Comparison of ENCODE assay signal across 9 cellular contexts in genomic region chr16:20520103-20520502, GRCh38. TPM values are rescaled to one million over a fixed set of nuclear protein-coding genes. Genes with fewer than 3 reads are reported as not detected.
"Had no signal": no experiment of that assay in that cellular context is flagged by ENCODE, and none has a peak within 500 bp of the region (broad histone marks: within the 10 kb centered on the region; RNA-seq: fewer than 3 reads in every experiment).

No MANE protein-coding gene starts in this region.

- ATAC-seq: GM12878 had no signal

- FAIRE-seq: G401.6, GM12878, GM12891, GM12892, GM18507, GM19239 had no signal

- DNase-seq: GDM1, GF-D8 had no signal

- H3K4me3 ChIP-seq: GM12878 had no signal

RNA-seq across cellular contexts. Expression of gene ACSM2B, which starts 56.1 kb away (rescaled TPM):
- total RNA-seq: G401, GM12878 had no signal
- polyA plus RNA-seq: GM12878 had no signal
